ENCODE assay signal across 1 cellular context in genomic region chr2:64019083-64019974, GRCh38.
TF ChIP-seq lines count a peak whose summit lies in the region.

TSS of gene VPS54 (minus strand) at chr2:64019428. CDS start at chr2:63983999, 35,429 bp downstream.

TF ChIP-seq in K562, 482 proteins besides CTCF, POLR2A, EP300 and RAD21 (continued from another document and continues in another):
- TF ChIP-seq CHAMP1 (IDR thresholded peaks at IDR 0.05) (no peak), TAF15 (IDR thresholded peaks at IDR 0.05; ENCODE audit: low read depth, low read length) (no peak), ATF2 (CRISPR knock-in tag; IDR thresholded peaks at IDR 0.05) (no peak), HLTF (IDR thresholded peaks at IDR 0.05) (no peak), SMAD3 (CRISPR knock-in tag; conservative IDR thresholded peaks at IDR 0.05) (no peak), SNIP1 (IDR thresholded peaks at IDR 0.05; ENCODE audit: low read depth) (no peak), GATAD2B (IDR thresholded peaks at IDR 0.05; ENCODE audit: borderline replicate concordance) (peak; percentile 60), CAMTA2 (CRISPR knock-in tag; conservative IDR thresholded peaks at IDR 0.05) (no peak), CHD4 (IDR thresholded peaks at IDR 0.05; ENCODE audit: insufficient read depth, insufficient replicate concordance, low read depth, low read length, poor library complexity, severe bottlenecking) (no peak), SPI1 (IDR thresholded peaks at IDR 0.05; ENCODE audit: borderline replicate concordance, low read depth, low read length) (no peak), ZNF512 (tag; IDR thresholded peaks at IDR 0.05) (no peak), HMG20B (CRISPR knock-in tag; IDR thresholded peaks at IDR 0.05) (no peak), ZNF143 (CRISPR knock-in tag; IDR thresholded peaks at IDR 0.05) (peak; percentile 69), CBX5 (IDR thresholded peaks at IDR 0.05; ENCODE audit: borderline replicate concordance, low read depth) (no peak), NUFIP1 (IDR thresholded peaks at IDR 0.05; ENCODE audit: partially characterized antibody) (no peak), ZNF232 (CRISPR knock-in tag; IDR thresholded peaks at IDR 0.05) (no peak), HEY1 (CRISPR knock-in tag; IDR thresholded peaks at IDR 0.05; ENCODE audit: borderline replicate concordance) (no peak), NRF1 (conservative IDR thresholded peaks at IDR 0.05 in 1 of 2, IDR thresholded peaks at IDR 0.05 in 1 of 2) (peak; percentile 59 to 68; a peak in 3 of 4 replicates), MEF2D (tag; conservative IDR thresholded peaks at IDR 0.05; ENCODE audit: low read depth) (peak; percentile 68; the same call in 1 of the 2 replicates), RBM39 (optimal IDR thresholded peaks at IDR 0.05; ENCODE audit: low read depth, low read length) (no peak), POU5F1 (IDR thresholded peaks at IDR 0.05; ENCODE audit: borderline replicate concordance, low read depth, low read length, partially characterized antibody) (no peak), STAT5B (CRISPR knock-in tag; IDR thresholded peaks at IDR 0.05) (no peak), ZMIZ1 (IDR thresholded peaks at IDR 0.05; ENCODE audit: low read depth in 2 of 2, low read length in 2 of 2) (no peak; a peak in 1 of 4 replicates), NFIC (IDR thresholded peaks at IDR 0.05) (peak; percentile 27), CHCHD3 (CRISPR knock-in tag; IDR thresholded peaks at IDR 0.05) (no peak), ZZZ3 (IDR thresholded peaks at IDR 0.05) (no peak), TAF7 (tag; IDR thresholded peaks at IDR 0.05) (peak; percentile 50; the same call in 1 of the 2 replicates), SRSF9 (IDR thresholded peaks at IDR 0.05; ENCODE audit: borderline replicate concordance, low read depth, low read length) (no peak), KDM2B (CRISPR knock-in tag; IDR thresholded peaks at IDR 0.05) (no peak), MECOM (CRISPR knock-in tag; IDR thresholded peaks at IDR 0.05) (no peak), ZNF280B (CRISPR knock-in tag; IDR thresholded peaks at IDR 0.05) (no peak), CXXC5 (CRISPR knock-in tag; IDR thresholded peaks at IDR 0.05) (peak; percentile 87), EP400 (IDR thresholded peaks at IDR 0.05) (peak; percentile 45; the same call in 1 of the 2 replicates), ASH1L (IDR thresholded peaks at IDR 0.05; ENCODE audit: borderline replicate concordance, low read depth, partially characterized antibody) (no peak), ZNF584 (CRISPR knock-in tag; IDR thresholded peaks at IDR 0.05; ENCODE audit: low read depth) (no peak), GTF2F1 (IDR thresholded peaks at IDR 0.05; ENCODE audit: low read depth, low read length) (no peak), ZNF239 (CRISPR knock-in tag; IDR thresholded peaks at IDR 0.05) (0 out of 2 replicates have a peak, but pooled peaks have one; percentile 7), ZNF41 (CRISPR knock-in tag; conservative IDR thresholded peaks at IDR 0.05) (no peak; the same call in 1 of the 2 replicates), KHSRP (IDR thresholded peaks at IDR 0.05) (no peak), SMAD2 (IDR thresholded peaks at IDR 0.05; ENCODE audit: low read depth, low read length) (no peak), RCOR1 (IDR thresholded peaks at IDR 0.05; ENCODE audit: borderline replicate concordance in 1 of 2, low read depth in 2 of 2, low read length in 2 of 2) (no peak)
- TF ChIP-seq, protein P1, sequence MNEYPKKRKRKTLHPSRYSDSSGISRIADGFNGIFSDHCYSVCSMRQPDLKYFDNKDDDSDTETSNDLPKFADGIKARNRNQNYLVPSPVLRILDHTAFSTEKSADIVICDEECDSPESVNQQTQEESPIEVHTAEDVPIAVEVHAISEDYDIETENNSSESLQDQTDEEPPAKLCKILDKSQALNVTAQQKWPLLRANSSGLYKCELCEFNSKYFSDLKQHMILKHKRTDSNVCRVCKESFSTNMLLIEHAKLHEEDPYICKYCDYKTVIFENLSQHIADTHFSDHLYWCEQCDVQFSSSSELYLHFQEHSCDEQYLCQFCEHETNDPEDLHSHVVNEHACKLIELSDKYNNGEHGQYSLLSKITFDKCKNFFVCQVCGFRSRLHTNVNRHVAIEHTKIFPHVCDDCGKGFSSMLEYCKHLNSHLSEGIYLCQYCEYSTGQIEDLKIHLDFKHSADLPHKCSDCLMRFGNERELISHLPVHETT (CRISPR knock-in tag; conservative IDR thresholded peaks at IDR 0.05 in 1 of 2, IDR thresholded peaks at IDR 0.05 in 1 of 2): peak in 1 of 2 experiments; percentile 98; a peak in 2 of 4 replicates
- TF ChIP-seq, protein P2, sequence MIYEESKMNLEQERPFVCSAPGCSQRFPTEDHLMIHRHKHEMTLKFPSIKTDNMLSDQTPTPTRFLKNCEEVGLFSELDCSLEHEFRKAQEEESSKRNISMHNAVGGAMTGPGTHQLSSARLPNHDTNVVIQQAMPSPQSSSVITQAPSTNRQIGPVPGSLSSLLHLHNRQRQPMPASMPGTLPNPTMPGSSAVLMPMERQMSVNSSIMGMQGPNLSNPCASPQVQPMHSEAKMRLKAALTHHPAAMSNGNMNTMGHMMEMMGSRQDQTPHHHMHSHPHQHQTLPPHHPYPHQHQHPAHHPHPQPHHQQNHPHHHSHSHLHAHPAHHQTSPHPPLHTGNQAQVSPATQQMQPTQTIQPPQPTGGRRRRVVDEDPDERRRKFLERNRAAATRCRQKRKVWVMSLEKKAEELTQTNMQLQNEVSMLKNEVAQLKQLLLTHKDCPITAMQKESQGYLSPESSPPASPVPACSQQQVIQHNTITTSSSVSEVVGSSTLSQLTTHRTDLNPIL (CRISPR knock-in tag; IDR thresholded peaks at IDR 0.05): no peak
- TF ChIP-seq, protein P3, sequence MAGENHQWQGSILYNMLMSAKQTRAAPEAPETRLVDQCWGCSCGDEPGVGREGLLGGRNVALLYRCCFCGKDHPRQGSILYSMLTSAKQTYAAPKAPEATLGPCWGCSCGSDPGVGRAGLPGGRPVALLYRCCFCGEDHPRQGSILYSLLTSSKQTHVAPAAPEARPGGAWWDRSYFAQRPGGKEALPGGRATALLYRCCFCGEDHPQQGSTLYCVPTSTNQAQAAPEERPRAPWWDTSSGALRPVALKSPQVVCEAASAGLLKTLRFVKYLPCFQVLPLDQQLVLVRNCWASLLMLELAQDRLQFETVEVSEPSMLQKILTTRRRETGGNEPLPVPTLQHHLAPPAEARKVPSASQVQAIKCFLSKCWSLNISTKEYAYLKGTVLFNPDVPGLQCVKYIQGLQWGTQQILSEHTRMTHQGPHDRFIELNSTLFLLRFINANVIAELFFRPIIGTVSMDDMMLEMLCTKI (IDR thresholded peaks at IDR 0.05; ENCODE audit: partially characterized antibody): no peak
- TF ChIP-seq, protein P4, sequence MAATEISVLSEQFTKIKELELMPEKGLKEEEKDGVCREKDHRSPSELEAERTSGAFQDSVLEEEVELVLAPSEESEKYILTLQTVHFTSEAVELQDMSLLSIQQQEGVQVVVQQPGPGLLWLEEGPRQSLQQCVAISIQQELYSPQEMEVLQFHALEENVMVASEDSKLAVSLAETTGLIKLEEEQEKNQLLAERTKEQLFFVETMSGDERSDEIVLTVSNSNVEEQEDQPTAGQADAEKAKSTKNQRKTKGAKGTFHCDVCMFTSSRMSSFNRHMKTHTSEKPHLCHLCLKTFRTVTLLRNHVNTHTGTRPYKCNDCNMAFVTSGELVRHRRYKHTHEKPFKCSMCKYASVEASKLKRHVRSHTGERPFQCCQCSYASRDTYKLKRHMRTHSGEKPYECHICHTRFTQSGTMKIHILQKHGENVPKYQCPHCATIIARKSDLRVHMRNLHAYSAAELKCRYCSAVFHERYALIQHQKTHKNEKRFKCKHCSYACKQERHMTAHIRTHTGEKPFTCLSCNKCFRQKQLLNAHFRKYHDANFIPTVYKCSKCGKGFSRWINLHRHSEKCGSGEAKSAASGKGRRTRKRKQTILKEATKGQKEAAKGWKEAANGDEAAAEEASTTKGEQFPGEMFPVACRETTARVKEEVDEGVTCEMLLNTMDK (IDR thresholded peaks at IDR 0.05; ENCODE audit: borderline replicate concordance, insufficient read depth, low read depth, low read length, poor library complexity, severe bottlenecking): no peak
- TF ChIP-seq, protein P5, sequence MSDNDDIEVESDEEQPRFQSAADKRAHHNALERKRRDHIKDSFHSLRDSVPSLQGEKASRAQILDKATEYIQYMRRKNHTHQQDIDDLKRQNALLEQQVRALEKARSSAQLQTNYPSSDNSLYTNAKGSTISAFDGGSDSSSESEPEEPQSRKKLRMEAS (CRISPR knock-in tag; IDR thresholded peaks at IDR 0.05): no peak
